1 cellular context compared by ENCODE assay signal in genomic region chr3:44976002-44976815, GRCh38.
A peak's percentile ranks its signal among the peaks of the same experiment; 100 is the strongest.
TF ChIP-seq lines count a peak whose summit lies in the region.

TSS of gene EXOSC7 (plus strand) at chr3:44976244. CDS start at chr3:44976278, 34 bp downstream.
TSS of gene ZDHHC3 (minus strand) at chr3:44976174. CDS start at chr3:44959436, 16,738 bp downstream.

TF ChIP-seq in GM23338, 12 proteins besides CTCF, POLR2A, EP300 and RAD21 (continued from another document):
- TF ChIP-seq ZNF462 (CRISPR knock-in tag; IDR thresholded peaks at IDR 0.05) (no peak), ETS1 (IDR thresholded peaks at IDR 0.05) (0 out of 2 replicates have a peak, but pooled peaks have one; percentile 44), NANOG (IDR thresholded peaks at IDR 0.05; ENCODE audit: borderline replicate concordance) (no peak), STAT1 (IDR thresholded peaks at IDR 0.05; ENCODE audit: unreplicated experiment) (no peak), POLR2AphosphoS5 (IDR thresholded peaks at IDR 0.05; ENCODE audit: low read depth) (peak; percentile 96), ZNF331 (CRISPR knock-in tag; IDR thresholded peaks at IDR 0.05; ENCODE audit: low read depth) (no peak), EZH2 (IDR thresholded peaks at IDR 0.05; ENCODE audit: low read depth, unreplicated experiment) (no peak), ZNF114 (CRISPR knock-in tag; IDR thresholded peaks at IDR 0.05) (no peak), EZH2phosphoT487 (IDR thresholded peaks at IDR 0.05; ENCODE audit: unreplicated experiment) (no peak), REST (IDR thresholded peaks at IDR 0.05; ENCODE audit: unreplicated experiment) (peak; percentile 5), JUNB (IDR thresholded peaks at IDR 0.05; ENCODE audit: unreplicated experiment) (no peak)
